1 cellular context compared by ENCODE assay signal in genomic region chr10:69801094-69801433, GRCh38.
TF ChIP-seq lines count a peak whose summit lies in the region.

No MANE protein-coding gene starts in this region.

TF ChIP-seq in Ishikawa, 13 proteins besides CTCF, POLR2A, EP300 and RAD21 (continued from another document):
- TF ChIP-seq REST (IDR thresholded peaks at IDR 0.05; ENCODE audit: low read depth) (no peak), EGR1 (IDR thresholded peaks at IDR 0.05) (no peak), ZBTB7A (IDR thresholded peaks at IDR 0.05; ENCODE audit: low read depth) (no peak), FOXM1 (IDR thresholded peaks at IDR 0.05; ENCODE audit: borderline replicate concordance, low read depth) (no peak)
TF ChIP-seq in Ishikawa: peak in this region for 0.
